30 cellular contexts compared by ENCODE assay signal in genomic region chr16:50791522-50791921, GRCh38.
"Had no signal": no experiment of that assay in that cellular context is flagged by ENCODE, and none has a peak within 500 bp of the region (broad histone marks: within the 10 kb centered on the region; RNA-seq: fewer than 3 reads in every experiment).

No MANE protein-coding gene starts in this region.

- H3K27ac Mint-ChIP-seq: activated CD4-positive, alpha-beta memory T cell treated with anti-CD3 and anti-CD28 coated beads for 36 hours; activated CD4-positive, alpha-beta T cell treated with anti-CD3 and anti-CD28 coated beads, Interleukin-2, amount 10 ng/mL, durations not matched to agents 24 days and 14 days; activated naive CD4-positive, alpha-beta T cell treated with anti-CD3 and anti-CD28 coated beads, Interleukin-2, amount 10 ng/mL, durations not matched to agents 7 days and 5 days; T-helper 1 cell treated with Interleukin-12 subunit alpha and Interleukin-12 subunit beta and Interleukin-4 antibody, amounts not matched to agents 30 μg/mL and 1 μg/mL, for 36 hours; WTC11 had no signal

- H3K27me3 ChIP-seq: ascending aorta, body of pancreas, Peyer's patch, SJSA1 had no signal

- H3K4me1 ChIP-seq: ascending aorta, body of pancreas, Peyer's patch, SJSA1 had no signal

- H3K9me3 ChIP-seq: body of pancreas, Peyer's patch, SJSA1 had no signal

- H3K27me3 Mint-ChIP-seq: activated CD4-positive, alpha-beta memory T cell treated with anti-CD3 and anti-CD28 coated beads for 36 hours; activated CD4-positive, alpha-beta T cell treated with anti-CD3 and anti-CD28 coated beads, Interleukin-2, amount 10 ng/mL, durations not matched to agents 24 days and 14 days; activated naive CD4-positive, alpha-beta T cell treated with anti-CD3 and anti-CD28 coated beads, Interleukin-2, amount 10 ng/mL, durations not matched to agents 7 days and 5 days had no signal

- DNase-seq: activated CD4-positive, alpha-beta memory T cell treated with anti-CD3 and anti-CD28 coated beads for 36 hours; activated CD4-positive, alpha-beta T cell treated with anti-CD3 and anti-CD28 coated beads, Interleukin-2, amount 10 ng/mL, durations not matched to agents 24 days and 14 days; activated CD4-positive, CD25-positive, alpha-beta regulatory T cell treated with anti-CD3 and anti-CD28 coated beads, Interleukin-2, amount 50 U/mL, for 72 hours; activated CD8-positive, alpha-beta memory T cell treated with anti-CD3 and anti-CD28 coated beads for 24 hours; activated gamma-delta T cell; activated naive CD4-positive, alpha-beta T cell treated with anti-CD3 and anti-CD28 coated beads, Interleukin-2, amount 10 ng/mL, durations not matched to agents 7 days and 5 days; activated T-cell treated with anti-CD3 and anti-CD28 coated beads, Interleukin-2, amount 50 U/mL, for 4 hours; amniotic stem cell; body of pancreas; central memory CD4-positive, alpha-beta T cell; NCI-H1048; NCI-H1930; NCI-H2107; NCI-H345; NCI-H510A; NCI-H526 treated with DMSO at 0.1 percent for 48 hours; NCI-H82; NK-92 treated with Interleukin-12 subunit alpha and Interleukin-12 subunit beta, amount 100 ng/mL, for 24 hours; Peyer's patch; SHP77; SW 1271; T-helper 9 cell had no signal

- FAIRE-seq: bronchial epithelial cell had no signal

- H3K4me1 Mint-ChIP-seq: WTC11 had no signal

- H3K27ac ChIP-seq: ascending aorta, body of pancreas, coronary artery, Peyer's patch, RWPE1, SJSA1 had no signal

- H3K4me3 Mint-ChIP-seq: activated CD4-positive, alpha-beta memory T cell treated with anti-CD3 and anti-CD28 coated beads for 36 hours; activated CD4-positive, alpha-beta T cell treated with anti-CD3 and anti-CD28 coated beads, Interleukin-2, amount 10 ng/mL, durations not matched to agents 24 days and 14 days; activated naive CD4-positive, alpha-beta T cell treated with anti-CD3 and anti-CD28 coated beads, Interleukin-2, amount 10 ng/mL, durations not matched to agents 7 days and 5 days; activated T-cell treated with anti-CD3 and anti-CD28 coated beads, Interleukin-2, amount 50 U/mL, for 4 hours; T-helper 1 cell treated with Interleukin-12 subunit alpha and Interleukin-12 subunit beta and Interleukin-4 antibody, amounts not matched to agents 30 μg/mL and 1 μg/mL, for 36 hours; WTC11 had no signal

- ATAC-seq: body of pancreas, SK-N-SH treated with all-trans-retinoic acid at 6 μM for 48 hours, WTC11 had no signal

- H3K4me3 ChIP-seq: ascending aorta, body of pancreas, coronary artery, Peyer's patch, SJSA1 had no signal
